ENCODE assay signal across 10 cellular contexts in genomic region chr11:75233688-75234295, GRCh38. TPM values are rescaled to one million over a fixed set of nuclear protein-coding genes. Genes with fewer than 3 reads are reported as not detected.
A peak's percentile ranks its signal among the peaks of the same experiment; 100 is the strongest.
DNase-seq lines count a peak whose midpoint lies in the region; ATAC-seq and TF ChIP-seq lines count a peak whose summit lies in the region.
"Had no signal": no experiment of that assay in that cellular context is flagged by ENCODE, and none has a peak within 500 bp of the region (broad histone marks: within the 10 kb centered on the region; RNA-seq: fewer than 3 reads in every experiment).

No MANE protein-coding gene starts in this region.

- in situ Hi-C loops in astrocyte of the spinal cord (cut with HindIII; ENCODE audit: low sequenced_read_pairs) = no loop called here

- TF ChIP-seq CTCF in astrocyte of the spinal cord (IDR thresholded peaks at IDR 0.05; ENCODE audit: low read depth, low read length) (no peak), coronary artery (IDR thresholded peaks at IDR 0.05) (no peak)

- DNase-seq in ELF-1 (ENCODE audit: low read depth, low spot score) (peak; percentile 78), MG63 (peak; percentile 38), astrocyte of the spinal cord (ENCODE audit: low read depth, low spot score) (peak; percentile 47), medulla oblongata (ENCODE audit: extremely low spot score) (peak; percentile 25), coronary artery (ENCODE audit: low spot score) (no peak), globus pallidus (ENCODE audit: low spot score) (no peak)
- DNase-seq: naive B cell had no signal

- no peak for ATAC-seq in HG03280 (IDR thresholded peaks at IDR 0.05; ENCODE audit: unreplicated experiment)
- no peak for ATAC-seq in GM18868 (IDR thresholded peaks at IDR 0.05; ENCODE audit: unreplicated experiment)

- no peaks in the 10 kb centered on the region for H3K36me3 ChIP-seq in MG63

- H3K27ac ChIP-seq in coronary artery = no peak overlapping the region

- no peaks in the 10 kb centered on the region for H3K9me3 ChIP-seq in MG63

- no peaks in the 10 kb centered on the region; the same call in 1 of the 2 replicates for H3K27me3 ChIP-seq in MG63

- no peak overlapping the region for H3K4me3 ChIP-seq in MG63
- H3K4me3 ChIP-seq in astrocyte of the spinal cord (ENCODE audit: low read depth, low read length) = no peak overlapping the region
- no peak overlapping the region for H3K4me3 ChIP-seq in coronary artery

RNA-seq across cellular contexts. Expression of gene TPBGL, which starts 6.8 kb away (rescaled TPM):
- not detected in 2 replicates for total RNA-seq in MG63 (2014; rRNA removed; shearing (Covaris generic); ENCODE audit: low replicate concordance)
- total RNA-seq: temporal lobe had no signal

Comparison
In these comparisons a context has a peak if more than half of its experiments do, and no peak if none do; other contexts are left out.
1. DNase-seq: peak in ELF-1 (single experiment), MG63 (single experiment), astrocyte of the spinal cord (single experiment) and medulla oblongata (single experiment); none in coronary artery (single experiment) and globus pallidus (single experiment).